In genomic region chr2:65022189-65022588, GRCh38 we compare ENCODE assay signal across 25 cellular contexts.
"Had no signal": no experiment of that assay in that cellular context is flagged by ENCODE, and none has a peak within 500 bp of the region (broad histone marks: within the 10 kb centered on the region; RNA-seq: fewer than 3 reads in every experiment).

No MANE protein-coding gene starts in this region.

- H3K36me3 ChIP-seq: neural progenitor cell, ovary, thyroid gland, uterus had no signal

- H3K27me3 Mint-ChIP-seq: natural killer cell treated with Interleukin-12 subunit alpha and Interleukin-12 subunit beta and Interleukin-15 and Interleukin-18, amount 100 ng/mL, for 72 hours had no signal

- H3K27ac Mint-ChIP-seq: natural killer cell treated with Interleukin-12 subunit alpha and Interleukin-12 subunit beta and Interleukin-15 and Interleukin-18, amount 100 ng/mL, for 72 hours had no signal

- H3K4me3 Mint-ChIP-seq: immature natural killer cell; natural killer cell treated with Interleukin-12 subunit alpha and Interleukin-12 subunit beta and Interleukin-15 and Interleukin-18, amount 100 ng/mL, for 72 hours; neural progenitor cell had no signal

- H3K9me3 Mint-ChIP-seq: immature natural killer cell; natural killer cell treated with Interleukin-12 subunit alpha and Interleukin-12 subunit beta and Interleukin-15 and Interleukin-18, amount 100 ng/mL, for 72 hours; neural progenitor cell had no signal

- H2AFZ ChIP-seq: neural progenitor cell had no signal

- H3K4me3 ChIP-seq: coronary artery, dorsolateral prefrontal cortex, esophagus muscularis mucosa, gastrocnemius medialis, left ventricle myocardium inferior, lower lobe of right lung, neural progenitor cell, ovary, right atrium auricular region, suprapubic skin, thyroid gland, upper lobe of left lung, uterus had no signal

- ATAC-seq: gastrocnemius medialis; lower lobe of right lung; natural killer cell treated with Interleukin-12 subunit alpha and Interleukin-12 subunit beta and Interleukin-15 and Interleukin-18, amount 100 ng/mL, for 72 hours; stimulated activated naive CD8-positive, alpha-beta T cell treated with anti-CD3 and anti-CD28 coated beads, Interleukin-15, Interleukin-2, amounts not matched to agents 100 U/mL and 50 U/mL, for 24 hours had no signal

- H3K9ac ChIP-seq: neural progenitor cell had no signal

- H3K4me2 ChIP-seq: neural progenitor cell had no signal

- H3K27ac ChIP-seq: coronary artery, epithelial cell of prostate, esophagus muscularis mucosa, left ventricle myocardium inferior, lower lobe of right lung, neural progenitor cell, ovary, right atrium auricular region, suprapubic skin, thyroid gland, upper lobe of left lung, uterus had no signal

- H3K9me3 ChIP-seq: esophagus muscularis mucosa, gastrocnemius medialis, left ventricle myocardium inferior, lower lobe of right lung, ovary, right atrium auricular region, suprapubic skin, thyroid gland, upper lobe of left lung, uterus had no signal

- H3K4me1 ChIP-seq: esophagus muscularis mucosa, gastrocnemius medialis, neural progenitor cell, thyroid gland, uterus had no signal

- H3K27me3 ChIP-seq: dorsolateral prefrontal cortex, esophagus muscularis mucosa, gastrocnemius medialis, neural progenitor cell, ovary, right atrium auricular region, suprapubic skin, thyroid gland, upper lobe of left lung, uterus had no signal

- DNase-seq: dorsolateral prefrontal cortex; effector CD8-positive, alpha-beta T cell; gastrocnemius medialis; glutamatergic neuron; immature natural killer cell; left ventricle myocardium inferior; lower lobe of right lung; mesenchymal stem cell; midbrain; nucleus accumbens; ovary; small intestine; stimulated activated CD4-positive, alpha-beta T cell treated with anti-CD3 and anti-CD28 coated beads, Interleukin-12 subunit alpha, Interleukin-12 subunit beta, amount 100 ng/mL, for 4 hours; stimulated activated CD4-positive, alpha-beta T cell treated with anti-CD3 and anti-CD28 coated beads, Interleukin-2, amount 100 ng/mL, for 48 hours; stimulated activated naive CD8-positive, alpha-beta T cell treated with anti-CD3 and anti-CD28 coated beads, Interleukin-15, Interleukin-2, amounts not matched to agents 100 U/mL and 50 U/mL, for 24 hours; thyroid gland; upper lobe of left lung; uterus had no signal
